Comparison of ENCODE assay signal across 1 cellular context in genomic region chr16:30786936-30787612, GRCh38.
TF ChIP-seq lines count a peak whose summit lies in the region.

Gene ZNF629, minus strand, starts transcription at chr16:30787205. Its CDS starts 2,723 bp downstream, at chr16:30784482.

TF ChIP-seq in HEK293, 187 proteins besides CTCF, POLR2A, EP300 and RAD21 (continued from another document and continues in another):
- peak; percentile 67; the same call in 1 of the 2 replicates for TF ChIP-seq ZFP69B (tag by site-specific recombination; IDR thresholded peaks at IDR 0.05)
- peak; percentile 57; the same call in 1 of the 2 replicates for TF ChIP-seq KLF16 (tag by site-specific recombination; IDR thresholded peaks at IDR 0.05)
- TF ChIP-seq YY1 (tag by site-specific recombination; IDR thresholded peaks at IDR 0.05), result peak; percentile 73
- TF ChIP-seq KLF7 (tag by site-specific recombination; IDR thresholded peaks at IDR 0.05; ENCODE audit: borderline replicate concordance), result peak; percentile 88
- peak; percentile 74 for TF ChIP-seq INSM2 (tag by site-specific recombination; IDR thresholded peaks at IDR 0.05)
- TF ChIP-seq TSHZ1 (tag by site-specific recombination; IDR thresholded peaks at IDR 0.05; ENCODE audit: borderline replicate concordance), result no peak
- peak; percentile 33; the same call in 1 of the 2 replicates for TF ChIP-seq ZNF664 (tag by site-specific recombination; IDR thresholded peaks at IDR 0.05)
- no peak for TF ChIP-seq GLI4 (tag by site-specific recombination; IDR thresholded peaks at IDR 0.05)
- TF ChIP-seq REST (tag by site-specific recombination; IDR thresholded peaks at IDR 0.05), result peak; percentile 76
- peak; percentile 60 for TF ChIP-seq SP2 (tag by site-specific recombination; IDR thresholded peaks at IDR 0.05)
- peak; percentile 66; the same call in 1 of the 2 replicates for TF ChIP-seq PATZ1 (tag by site-specific recombination; IDR thresholded peaks at IDR 0.05)
- peak; percentile 95; the same call in 1 of the 2 replicates for TF ChIP-seq ZNF391 (tag by site-specific recombination; IDR thresholded peaks at IDR 0.05; ENCODE audit: borderline replicate concordance, low read depth)
- TF ChIP-seq ZBTB48 (tag by site-specific recombination; IDR thresholded peaks at IDR 0.05), result peak; percentile 98
- peak; percentile 99 for TF ChIP-seq PRDM10 (tag by site-specific recombination; IDR thresholded peaks at IDR 0.05)
- TF ChIP-seq ZNF146 (tag by site-specific recombination; IDR thresholded peaks at IDR 0.05), result peak; percentile 44; the same call in 1 of the 2 replicates
- TF ChIP-seq IKZF3 (tag by site-specific recombination; IDR thresholded peaks at IDR 0.05), result peak; percentile 87
- peak; percentile 70; the same call in 1 of the 2 replicates for TF ChIP-seq SP7 (tag by site-specific recombination; IDR thresholded peaks at IDR 0.05)
- TF ChIP-seq ZNF548 (tag by site-specific recombination; IDR thresholded peaks at IDR 0.05), result no peak
- TF ChIP-seq PRDM6 (tag by site-specific recombination; IDR thresholded peaks at IDR 0.05), result no peak
- peak; percentile 81 for TF ChIP-seq ZNF629 (tag by site-specific recombination; IDR thresholded peaks at IDR 0.05)
- peak; percentile 92; the same call in 1 of the 2 replicates for TF ChIP-seq BCL11A (tag by site-specific recombination; IDR thresholded peaks at IDR 0.05; ENCODE audit: low read depth)
- no peak for TF ChIP-seq ZNF404 (tag by site-specific recombination; IDR thresholded peaks at IDR 0.05)
- TF ChIP-seq ZSCAN23 (tag by site-specific recombination; IDR thresholded peaks at IDR 0.05), result peak; percentile 58; the same call in 1 of the 2 replicates
- TF ChIP-seq ZNF623 (tag by site-specific recombination; IDR thresholded peaks at IDR 0.05), result 0 out of 2 replicates have a peak, but pooled peaks have one; percentile 18
- peak; percentile 44; the same call in 1 of the 2 replicates for TF ChIP-seq KLF9 (tag by site-specific recombination; IDR thresholded peaks at IDR 0.05; ENCODE audit: low read depth)
- no peak for TF ChIP-seq ZNF292 (tag by site-specific recombination; IDR thresholded peaks at IDR 0.05; ENCODE audit: borderline replicate concordance, low read depth)
- TF ChIP-seq ZBTB21 (tag by site-specific recombination; IDR thresholded peaks at IDR 0.05), result peak; percentile 64; the same call in 1 of the 2 replicates
- peak; percentile 67; the same call in 1 of the 2 replicates for TF ChIP-seq ZNF362 (tag by site-specific recombination; IDR thresholded peaks at IDR 0.05)
- TF ChIP-seq ZNF48 (tag by site-specific recombination; IDR thresholded peaks at IDR 0.05), result no peak
- peak; percentile 70; the same call in 1 of the 2 replicates for TF ChIP-seq ZNF18 (tag by site-specific recombination; IDR thresholded peaks at IDR 0.05)
- TF ChIP-seq ZNF513 (tag by site-specific recombination; IDR thresholded peaks at IDR 0.05), result no peak
- TF ChIP-seq FEZF1 (tag by site-specific recombination; IDR thresholded peaks at IDR 0.05), result no peak
